Comparison of ENCODE assay signal across 20 cellular contexts in genomic region chr11:74818283-74818946, GRCh38.
A peak's percentile ranks its signal among the peaks of the same experiment; 100 is the strongest.
DNase-seq lines count a peak whose midpoint lies in the region; ATAC-seq and TF ChIP-seq lines count a peak whose summit lies in the region.
"Had no signal": no experiment of that assay in that cellular context is flagged by ENCODE, and none has a peak within 500 bp of the region (broad histone marks: within the 10 kb centered on the region; RNA-seq: fewer than 3 reads in every experiment).

No MANE protein-coding gene starts in this region.

- no peaks in the 10 kb centered on the region for H3K27me3 Mint-ChIP-seq in activated CD8-positive, alpha-beta memory T cell treated with anti-CD3 and anti-CD28 coated beads, Interleukin-2, amount 10 ng/mL, durations not matched to agents 7 days and 5 days
- H3K27me3 Mint-ChIP-seq in natural killer cell (ENCODE audit: low read depth in 2 of 2): no peaks in the 10 kb centered on the region
- H3K27me3 Mint-ChIP-seq: memory B cell had no signal

- no peak for ATAC-seq in activated CD8-positive, alpha-beta memory T cell treated with anti-CD3 and anti-CD28 coated beads, Interleukin-2, amount 10 ng/mL, durations not matched to agents 7 days and 5 days
- ATAC-seq in natural killer cell (peak in 1 of 3 donors; percentile 39), GM18909 (IDR thresholded peaks at IDR 0.05; ENCODE audit: poor library complexity, unreplicated experiment) (no peak), GM21825 (IDR thresholded peaks at IDR 0.05; ENCODE audit: unreplicated experiment) (no peak)
- ATAC-seq: sciatic nerve had no signal

- TF ChIP-seq CTCF in natural killer cell (IDR thresholded peaks at IDR 0.05): no peak

- CTCF ChIA-PET in activated CD8-positive, alpha-beta memory T cell treated with anti-CD3 and anti-CD28 coated beads, Interleukin-2, amount 10 ng/mL, durations not matched to agents 7 days and 5 days (lab: Charles Lee): no interaction called here

- no peaks in the 10 kb centered on the region for H3K9me3 Mint-ChIP-seq in activated CD8-positive, alpha-beta memory T cell treated with anti-CD3 and anti-CD28 coated beads, Interleukin-2, amount 10 ng/mL, durations not matched to agents 7 days and 5 days (ENCODE audit: low read depth)
- no peaks in the 10 kb centered on the region for H3K9me3 Mint-ChIP-seq in natural killer cell
- H3K9me3 Mint-ChIP-seq: memory B cell had no signal

- H3K4me3 Mint-ChIP-seq in activated CD8-positive, alpha-beta memory T cell treated with anti-CD3 and anti-CD28 coated beads, Interleukin-2, amount 10 ng/mL, durations not matched to agents 7 days and 5 days: no peak overlapping the region
- peak overlapping the region; percentile 63 for H3K4me3 Mint-ChIP-seq in natural killer cell
- H3K4me3 Mint-ChIP-seq: memory B cell had no signal

- peaks cover 25% of the 10 kb centered on the region for H3K4me1 Mint-ChIP-seq in activated CD8-positive, alpha-beta memory T cell treated with anti-CD3 and anti-CD28 coated beads, Interleukin-2, amount 10 ng/mL, durations not matched to agents 7 days and 5 days
- peaks cover 64 to 68% of the 10 kb centered on the region in 2 donors for H3K4me1 Mint-ChIP-seq in natural killer cell

- peaks cover 67% of the 10 kb centered on the region for H3K36me3 Mint-ChIP-seq in activated CD8-positive, alpha-beta memory T cell treated with anti-CD3 and anti-CD28 coated beads, Interleukin-2, amount 10 ng/mL, durations not matched to agents 7 days and 5 days
- peaks cover 11% of the 10 kb centered on the region for H3K36me3 Mint-ChIP-seq in natural killer cell

- peak overlapping the region; percentile 74 for H3K27ac Mint-ChIP-seq in activated CD8-positive, alpha-beta memory T cell treated with anti-CD3 and anti-CD28 coated beads, Interleukin-2, amount 10 ng/mL, durations not matched to agents 7 days and 5 days
- H3K27ac Mint-ChIP-seq in natural killer cell: peak overlapping the region; percentile 74 to 89

- no peak for DNase-seq in activated CD8-positive, alpha-beta memory T cell treated with anti-CD3 and anti-CD28 coated beads, Interleukin-2, amount 10 ng/mL, durations not matched to agents 7 days and 5 days
- no peak for DNase-seq in activated CD8-positive, alpha-beta memory T cell treated with anti-CD3 and anti-CD28 coated beads for 24 hours
- DNase-seq in NCI-H226 (peak; percentile 58), dermis blood vessel endothelial cell (peak; percentile 46), natural killer cell (no peak), NCI-H446 treated with DMSO at 0.1 percent for 48 hours (lab: John Stamatoyannopoulos, UW) (no peak)
- DNase-seq: ACHN; activated CD4-positive, alpha-beta T cell treated with anti-CD3 and anti-CD28 coated beads, Interleukin-2, amount 50 U/mL, for 1 hour; GM23248; islet precursor cell; Kasumi-1; NCI-H1417 treated with DMSO at 0.1 percent for 48 hours; NCI-H345; NK-92 treated with Interleukin-12 subunit alpha and Interleukin-12 subunit beta, amount 100 ng/mL, for 24 hours; Right ventricle myocardium superior; stimulated activated CD4-positive, alpha-beta T cell treated with anti-CD3 and anti-CD28 coated beads, Interleukin-2, amount 100 ng/mL, for 24 hours had no signal

- intact Hi-C loops in natural killer cell (cut with micrococcal nuclease): no loop called here

Comparison
In these comparisons a context has a peak if more than half of its experiments do, and no peak if none do; other contexts are left out.
1. DNase-seq: peak in NCI-H226 (single experiment) and dermis blood vessel endothelial cell (single experiment); none in activated CD8-positive, alpha-beta memory T cell treated with anti-CD3 and anti-CD28 coated beads, Interleukin-2, amount 10 ng/mL, durations not matched to agents 7 days and 5 days (single experiment), activated CD8-positive, alpha-beta memory T cell treated with anti-CD3 and anti-CD28 coated beads for 24 hours (single experiment), natural killer cell (single experiment) and NCI-H446 treated with DMSO at 0.1 percent for 48 hours (single experiment).